In the genomic region with DNA sequence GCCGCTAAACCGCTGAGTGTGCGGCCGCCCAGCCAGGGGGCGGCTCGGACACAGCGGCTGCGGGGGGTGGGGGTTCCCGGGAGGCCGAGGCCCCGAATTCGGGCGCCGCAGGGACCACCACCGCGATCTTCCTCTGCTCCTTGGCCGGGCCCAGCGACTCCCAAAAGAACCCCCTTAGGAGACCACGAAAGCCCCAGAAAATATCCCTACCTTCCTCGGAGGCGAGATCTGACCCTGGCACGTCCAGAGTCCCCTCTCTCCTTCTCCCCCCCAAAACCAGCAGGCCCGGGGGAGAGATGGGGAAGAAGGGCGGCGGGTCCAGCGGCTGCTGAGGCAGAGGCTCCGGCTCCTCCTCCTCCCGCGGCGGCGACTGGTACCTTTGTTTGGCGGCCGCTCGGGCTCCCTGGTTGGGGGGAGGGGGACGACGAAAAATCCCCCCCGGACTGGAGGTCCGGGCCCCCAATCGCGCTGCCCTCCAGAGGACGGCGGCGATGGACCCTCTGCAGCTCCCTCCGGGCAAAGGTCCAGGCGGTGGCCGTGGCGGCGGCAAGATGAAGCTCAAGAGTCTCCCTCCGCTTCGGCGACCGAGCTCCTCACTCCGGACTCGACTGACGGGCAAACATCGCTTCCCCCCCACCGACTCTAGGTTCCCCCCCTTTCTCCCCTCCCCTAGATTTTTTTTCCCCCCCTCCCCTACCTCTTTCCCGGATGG, we compare ENCODE assay signal across 8 cellular contexts. TPM values are rescaled to one million over a fixed set of nuclear protein-coding genes. Genes with fewer than 3 reads are reported as not detected.
DNase-seq lines count a peak whose midpoint lies in the region; ATAC-seq and TF ChIP-seq lines count a peak whose summit lies in the region.

A gene with protein sequence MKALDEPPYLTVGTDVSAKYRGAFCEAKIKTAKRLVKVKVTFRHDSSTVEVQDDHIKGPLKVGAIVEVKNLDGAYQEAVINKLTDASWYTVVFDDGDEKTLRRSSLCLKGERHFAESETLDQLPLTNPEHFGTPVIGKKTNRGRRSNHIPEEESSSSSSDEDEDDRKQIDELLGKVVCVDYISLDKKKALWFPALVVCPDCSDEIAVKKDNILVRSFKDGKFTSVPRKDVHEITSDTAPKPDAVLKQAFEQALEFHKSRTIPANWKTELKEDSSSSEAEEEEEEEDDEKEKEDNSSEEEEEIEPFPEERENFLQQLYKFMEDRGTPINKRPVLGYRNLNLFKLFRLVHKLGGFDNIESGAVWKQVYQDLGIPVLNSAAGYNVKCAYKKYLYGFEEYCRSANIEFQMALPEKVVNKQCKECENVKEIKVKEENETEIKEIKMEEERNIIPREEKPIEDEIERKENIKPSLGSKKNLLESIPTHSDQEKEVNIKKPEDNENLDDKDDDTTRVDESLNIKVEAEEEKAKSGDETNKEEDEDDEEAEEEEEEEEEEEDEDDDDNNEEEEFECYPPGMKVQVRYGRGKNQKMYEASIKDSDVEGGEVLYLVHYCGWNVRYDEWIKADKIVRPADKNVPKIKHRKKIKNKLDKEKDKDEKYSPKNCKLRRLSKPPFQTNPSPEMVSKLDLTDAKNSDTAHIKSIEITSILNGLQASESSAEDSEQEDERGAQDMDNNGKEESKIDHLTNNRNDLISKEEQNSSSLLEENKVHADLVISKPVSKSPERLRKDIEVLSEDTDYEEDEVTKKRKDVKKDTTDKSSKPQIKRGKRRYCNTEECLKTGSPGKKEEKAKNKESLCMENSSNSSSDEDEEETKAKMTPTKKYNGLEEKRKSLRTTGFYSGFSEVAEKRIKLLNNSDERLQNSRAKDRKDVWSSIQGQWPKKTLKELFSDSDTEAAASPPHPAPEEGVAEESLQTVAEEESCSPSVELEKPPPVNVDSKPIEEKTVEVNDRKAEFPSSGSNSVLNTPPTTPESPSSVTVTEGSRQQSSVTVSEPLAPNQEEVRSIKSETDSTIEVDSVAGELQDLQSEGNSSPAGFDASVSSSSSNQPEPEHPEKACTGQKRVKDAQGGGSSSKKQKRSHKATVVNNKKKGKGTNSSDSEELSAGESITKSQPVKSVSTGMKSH (N-terminal part only) (minus strand): TSS at position 621 of the 712 bp plus-strand sequence. CDS start 1,260 bp downstream, outside the sequence.

- peak within 1 kb of the TSS; percentile 92 for H3K9ac ChIP-seq in Karpas-422 (ENCODE audit: low read length)

- no peaks in the 10 kb centered on the region for H3K9me3 ChIP-seq in Karpas-422 (ENCODE audit: low read length)

- peak within 1 kb of the TSS; percentile 98 for H3K4me3 ChIP-seq in GM06990 (replicated peaks; ENCODE audit: low read depth, low read length)
- H3K4me3 ChIP-seq in Karpas-422 (ENCODE audit: low read length): peak within 1 kb of the TSS; percentile 82

- H4K20me1 ChIP-seq in Karpas-422 (ENCODE audit: insufficient read depth, low read depth, low read length): peaks cover 24% of the 10 kb centered on the region

- peak within 1 kb of the TSS; percentile 94 for H3K4me2 ChIP-seq in Karpas-422 (ENCODE audit: low read depth, low read length, poor library complexity, severe bottlenecking)

- peak; percentile 4 for ATAC-seq in GM21619 (IDR thresholded peaks at IDR 0.05; ENCODE audit: unreplicated experiment)
- peak; percentile 12 for ATAC-seq in foreskin keratinocyte

- H2AFZ ChIP-seq in Karpas-422 (ENCODE audit: low read length): peak within 1 kb of the TSS; percentile 63; the same call in 1 of the 2 replicates

- H3K36me3 ChIP-seq in GM06990 (ENCODE audit: control insufficient read depth, insufficient read depth, low read length) (no peaks in the 10 kb centered on the region; the same call in 1 of the 2 replicates), Karpas-422 (ENCODE audit: insufficient read depth, low read length) (peaks cover 19% of the 10 kb centered on the region; the same call in 1 of the 2 replicates)

- H3K79me2 ChIP-seq in Karpas-422 (ENCODE audit: low read length): peaks cover 88% of the 10 kb centered on the region

- H3K27ac ChIP-seq in Karpas-422 (ENCODE audit: low read length): peak within 1 kb of the TSS; percentile 91
- peak within 1 kb of the TSS; percentile 97 for H3K27ac ChIP-seq in foreskin keratinocyte

- H3K4me1 ChIP-seq in Karpas-422 (ENCODE audit: low read length) (peaks cover 40% of the 10 kb centered on the region), foreskin keratinocyte (peaks cover 30% of the 10 kb centered on the region)

- DNase-seq in GM06990 (ENCODE audit: extremely low read depth, insufficient read length): no peak
- no peak for DNase-seq in Karpas-422
- DNase-seq in activated T-cell treated with anti-CD3 and anti-CD28 coated beads for 48 hours (ENCODE audit: low read depth): peak; percentile 62
- no peak for DNase-seq in foreskin keratinocyte
- DNase-seq in occipital lobe (lab: John Stamatoyannopoulos, UW): no peak
- no peak for DNase-seq in NCI-H187 treated with DMSO at 0.1 percent for 48 hours (lab: John Stamatoyannopoulos, UW)
- no peak for DNase-seq in CD1c-positive myeloid dendritic cell (ENCODE audit: extremely low spot score)

- no peak for TF ChIP-seq CTCF in GM06990 (IDR thresholded peaks at IDR 0.05; ENCODE audit: insufficient read depth, low read length, poor library complexity, severe bottlenecking)
- TF ChIP-seq CTCF in foreskin keratinocyte (conservative IDR thresholded peaks at IDR 0.05): no peak

- no peaks in the 10 kb centered on the region for H3K9me2 ChIP-seq in Karpas-422 (replicated peaks; ENCODE audit: insufficient read depth, low read length)

- H3K27me3 ChIP-seq in GM06990 (replicated peaks; ENCODE audit: control insufficient read depth, insufficient read depth, low read length) (no peaks in the 10 kb centered on the region), Karpas-422 (ENCODE audit: low read length) (no peaks in the 10 kb centered on the region), foreskin keratinocyte (no peaks in the 10 kb centered on the region)

RNA-seq across cellular contexts. Expression of the gene that starts here (rescaled TPM):
- total RNA-seq in Karpas-422 (2014; rRNA removed; shearing (Covaris generic); ENCODE audit: low replicate concordance): 43.6 and 56.4 TPM in 2 replicates
- total RNA-seq in foreskin keratinocyte (16.0 and 17.6 TPM in 2 replicates), occipital lobe (87.0 TPM)
- 2.1 and 2.7 TPM in 2 replicates for polyA plus RNA-seq in foreskin keratinocyte
